Comparison of ENCODE assay signal across 22 cellular contexts in genomic region chr12:2251485-2252179, GRCh38.
DNase-seq lines count a peak whose midpoint lies in the region; ATAC-seq, FAIRE-seq and TF ChIP-seq lines count a peak whose summit lies in the region.
"Had no signal": no experiment of that assay in that cellular context is flagged by ENCODE, and none has a peak within 500 bp of the region (broad histone marks: within the 10 kb centered on the region; RNA-seq: fewer than 3 reads in every experiment).

No MANE protein-coding gene starts in this region.

- H3K4me3 ChIP-seq in A673 (ENCODE audit: low read depth, low read length, poor library complexity, severe bottlenecking) (no peak overlapping the region), HepG2 (replicated peaks in 1 of 3; ENCODE audit: insufficient read depth in 1 of 3, low read depth in 2 of 3, low read length in 3 of 3) (no peak overlapping the region)
- H3K4me3 ChIP-seq: uterus had no signal

- H3K36me3 ChIP-seq in A673 (ENCODE audit: insufficient read depth, low read length, poor library complexity, severe bottlenecking) (no peaks in the 10 kb centered on the region), HepG2 (replicated peaks in 1 of 2; ENCODE audit: control insufficient read depth in 1 of 2, insufficient read depth in 2 of 2, low read length in 2 of 2) (no peaks in the 10 kb centered on the region)
- H3K36me3 ChIP-seq: BE2C, neutrophil, uterus had no signal

- H3K27ac ChIP-seq in A673 (ENCODE audit: low read depth, low read length, poor library complexity, severe bottlenecking) (no peak overlapping the region), HepG2 (ENCODE audit: extremely low read length, insufficient read depth, low read length) (no peak overlapping the region)
- H3K27ac ChIP-seq: neutrophil had no signal

- TF ChIP-seq POLR2A in HepG2 (IDR thresholded peaks at IDR 0.05; ENCODE audit: insufficient read depth in 1 of 2, low read depth in 2 of 2, low read length in 2 of 2): no peak

- intact Hi-C loops in A673 (cut with micrococcal nuclease; ENCODE audit: unreplicated experiment) (no loop called here), HepG2 (cut with micrococcal nuclease; ENCODE audit: unreplicated experiment) (no loop called here)

- DNase-seq in A673 (ENCODE audit: low spot score): peak; percentile 28
- DNase-seq in DMS79 (lab: John Stamatoyannopoulos, UW): peak; percentile 97
- peak; percentile 74 for DNase-seq in NCI-H2171 treated with DMSO at 0.1 percent for 48 hours (lab: John Stamatoyannopoulos, UW)
- DNase-seq in fibroblast of peridontal ligament (ENCODE audit: extremely low read depth): peak; percentile 80
- DNase-seq in hippocampal formation (lab: John Stamatoyannopoulos, UW): no peak
- DNase-seq in HepG2 (ENCODE audit: low spot score): no peak
- DNase-seq in middle frontal gyrus (ENCODE audit: extremely low spot score, low spot score): no peak
- DNase-seq in A172 (ENCODE audit: low spot score): no peak
- DNase-seq: activated CD4-positive, alpha-beta T cell treated with anti-CD3 and anti-CD28 coated beads for 48 hours; activated naive CD8-positive, alpha-beta T cell treated with anti-CD3 and anti-CD28 coated beads, Interleukin-2, amount 10 ng/mL, durations not matched to agents 7 days and 5 days; activated T-cell treated with anti-CD3 and anti-CD28 coated beads, Interleukin-2, amount 50 U/mL, for 24 hours; BE2C; effector memory CD8-positive, alpha-beta T cell; foreskin melanocyte; immature natural killer cell; mesendoderm; NCI-H446; small intestine; stimulated activated naive CD4-positive, alpha-beta T cell treated with Interleukin-2 at 50 U/mL for 16 hours; uterus had no signal

- H3K27me3 ChIP-seq in A673 (replicated peaks; ENCODE audit: insufficient read depth, low read depth, low read length, poor library complexity) (no peaks in the 10 kb centered on the region), HepG2 (ENCODE audit: control insufficient read depth in 1 of 2, insufficient read depth in 2 of 2, low read length in 2 of 2) (no peaks in the 10 kb centered on the region)
- H3K27me3 ChIP-seq: BE2C, neutrophil, uterus had no signal

- no peaks in the 10 kb centered on the region for H4K20me1 ChIP-seq in HepG2 (ENCODE audit: insufficient read depth, low read length)

- H3K4me1 ChIP-seq in A673 (ENCODE audit: insufficient read depth, low read length, poor library complexity, severe bottlenecking): peaks cover 8% of the 10 kb centered on the region
- peaks cover 64% of the 10 kb centered on the region for H3K4me1 ChIP-seq in HepG2 (ENCODE audit: insufficient read depth, low read length)
- H3K4me1 ChIP-seq: BE2C had no signal

- H3K9ac ChIP-seq in HepG2 (ENCODE audit: insufficient read depth, low read depth, low read length): no peak overlapping the region

- no peak for ATAC-seq in HepG2
- ATAC-seq: effector memory CD8-positive, alpha-beta T cell had no signal

- CTCF ChIA-PET in A673 (lab: Charles Lee) (no interaction called here), HepG2 (lab: Yijun Ruan, JAX; ENCODE audit: low intra/inter-chr PET ratio, low total read pairs) (no interaction called here)

- no peak for TF ChIP-seq RAD21 in HepG2 (CRISPR knock-in tag; IDR thresholded peaks at IDR 0.05)

- H3K9me3 ChIP-seq in A673 (ENCODE audit: low read depth, low read length, poor library complexity, severe bottlenecking) (no peaks in the 10 kb centered on the region), HepG2 (ENCODE audit: low read length) (peaks cover 6% of the 10 kb centered on the region)
- H3K9me3 ChIP-seq: BE2C, uterus had no signal

- H3K79me2 ChIP-seq in HepG2 (ENCODE audit: insufficient read depth, low read length): no peaks in the 10 kb centered on the region

- H2AFZ ChIP-seq in HepG2 (ENCODE audit: low read length): no peak overlapping the region

- no peak for TF ChIP-seq CTCF in A673 (conservative IDR thresholded peaks at IDR 0.05; ENCODE audit: low read depth, low read length)
- no peak for TF ChIP-seq CTCF in HepG2 (CRISPR knock-in tag; IDR thresholded peaks at IDR 0.05)

- H3K4me2 ChIP-seq in HepG2 (ENCODE audit: low read depth, low read length): no peak overlapping the region

- POLR2A ChIA-PET in A673 (lab: Charles Lee; ENCODE audit: low non-redundant PET): no interaction called here
- POLR2A ChIA-PET in HepG2 (lab: Yijun Ruan, JAX): no interaction called here

- 76% methylated on average over 8 of the region's 8 CpGs for WGBS in HepG2 (ENCODE audit: low lambda C conversion rate)

- no TSS peak for BruUV-seq in A673 (replicated peaks; lab: Mats Ljungman, UMichigan)
- no TSS peak for BruUV-seq in HepG2 (replicated peaks; lab: Mats Ljungman, UMichigan)

- no peak for FAIRE-seq in HepG2 (lab: Jason Lieb, UNC)
- FAIRE-seq: H1, small intestine had no signal

- TF ChIP-seq EP300 in HepG2 (IDR thresholded peaks at IDR 0.05; ENCODE audit: low read depth in 2 of 2, low read length in 2 of 2) (no peak), HepG2 (CRISPR knock-in tag; IDR thresholded peaks at IDR 0.05; ENCODE audit: borderline replicate concordance) (no peak)

- in situ Hi-C loops in HepG2 (cut with HindIII; ENCODE audit: extremely low pct_ligation_motif_present, low pct_unique_long_range_greater_than_20kb): no loop called here

TF ChIP-seq in HepG2, 621 proteins besides CTCF, POLR2A, EP300 and RAD21:
- TF ChIP-seq SAFB2 (CRISPR knock-in tag; IDR thresholded peaks at IDR 0.05; ENCODE audit: borderline replicate concordance, low read depth): no peak
- no peak for TF ChIP-seq SALL1 (CRISPR knock-in tag; IDR thresholded peaks at IDR 0.05)
- no peak for TF ChIP-seq ZNF550 (CRISPR knock-in tag; IDR thresholded peaks at IDR 0.05; ENCODE audit: borderline replicate concordance)
- TF ChIP-seq RFX3 (CRISPR knock-in tag; IDR thresholded peaks at IDR 0.05): no peak
- TF ChIP-seq SCMH1 (CRISPR knock-in tag; IDR thresholded peaks at IDR 0.05; ENCODE audit: borderline replicate concordance): no peak
- TF ChIP-seq ZNF253 (CRISPR knock-in tag; IDR thresholded peaks at IDR 0.05; ENCODE audit: borderline replicate concordance): no peak
- TF ChIP-seq ZNF501 (CRISPR knock-in tag; IDR thresholded peaks at IDR 0.05): no peak
- TF ChIP-seq ZNF24 (IDR thresholded peaks at IDR 0.05): no peak
- TF ChIP-seq ZNF878 (CRISPR knock-in tag; IDR thresholded peaks at IDR 0.05): no peak
- TF ChIP-seq ZNF703 (CRISPR knock-in tag; IDR thresholded peaks at IDR 0.05; ENCODE audit: borderline replicate concordance): no peak
- no peak for TF ChIP-seq STAG1 (CRISPR knock-in tag; IDR thresholded peaks at IDR 0.05)
- no peak for TF ChIP-seq ZNF749 (CRISPR knock-in tag; IDR thresholded peaks at IDR 0.05; ENCODE audit: borderline replicate concordance)
- TF ChIP-seq MTF1 (CRISPR knock-in tag; IDR thresholded peaks at IDR 0.05): no peak
- no peak for TF ChIP-seq SRSF9 (IDR thresholded peaks at IDR 0.05; ENCODE audit: borderline replicate concordance, insufficient read depth, low read depth, low read length, poor library complexity, severe bottlenecking)
- no peak for TF ChIP-seq CC2D1A (CRISPR knock-in tag; IDR thresholded peaks at IDR 0.05)

Comparison
In these comparisons a context has a peak if more than half of its experiments do, and no peak if none do; other contexts are left out.
1. DNase-seq: peak in A673 (single experiment), DMS79 (single experiment), NCI-H2171 treated with DMSO at 0.1 percent for 48 hours (single experiment) and fibroblast of peridontal ligament (single experiment); none in hippocampal formation (0 of 2), HepG2 (single experiment), middle frontal gyrus (single experiment) and A172 (single experiment).